ENCODE assay signal across 20 cellular contexts in genomic region chr10:35212856-35213255, GRCh38.
DNase-seq lines count a peak whose midpoint lies in the region; ATAC-seq and TF ChIP-seq lines count a peak whose summit lies in the region.
"Had no signal": no experiment of that assay in that cellular context is flagged by ENCODE, and none has a peak within 500 bp of the region (broad histone marks: within the 10 kb centered on the region; RNA-seq: fewer than 3 reads in every experiment).

No MANE protein-coding gene starts in this region.

- intact Hi-C loops in transverse colon (cut with DNase I; ENCODE audit: low total_unique reads): no loop called here

- peaks cover 24% of the 10 kb centered on the region for H3K4me1 Mint-ChIP-seq in chondrocyte (ENCODE audit: low read depth)

- in situ Hi-C loops in transverse colon (cut with MboI; ENCODE audit: low pct_ligation_motif_present in 1 of 4, low pct_unique_long_range_greater_than_20kb in 1 of 4, low sequenced_read_pairs in 3 of 4): loop anchor here in 2 of 4 donors (5.0 to 25.0 kb wide), 3 partner anchors 88 to 226 kb away; partner anchors contain the start of gene CREM (in 1 of the 2)

- no peaks in the 10 kb centered on the region for H3K36me3 ChIP-seq in transverse colon

- no peaks in the 10 kb centered on the region for H3K27me3 ChIP-seq in transverse colon
- H3K27me3 ChIP-seq: hepatocyte had no signal

- no peak for TF ChIP-seq EP300 in transverse colon (IDR thresholded peaks at IDR 0.05; ENCODE audit: low read depth)

- no peaks in the 10 kb centered on the region for H3K9me3 ChIP-seq in transverse colon
- H3K9me3 ChIP-seq: SK-N-SH had no signal

- no peak for ATAC-seq in stimulated activated naive CD8-positive, alpha-beta T cell treated with anti-CD3 and anti-CD28 coated beads, Interleukin-15, Interleukin-2, amounts not matched to agents 100 U/mL and 50 U/mL, for 24 hours
- ATAC-seq: GM12878 had no signal

- H3K4me1 ChIP-seq in transverse colon: peaks cover 0 to 12% (median 0%) of the 10 kb centered on the region in 4 donors

- no peak for TF ChIP-seq POLR2A in transverse colon (IDR thresholded peaks at IDR 0.05)

- peak overlapping the region; percentile 63 for H3K4me3 Mint-ChIP-seq in chondrocyte (ENCODE audit: unreplicated experiment)
- H3K4me3 Mint-ChIP-seq: activated CD4-positive, alpha-beta memory T cell treated with anti-CD3 and anti-CD28 coated beads, Interleukin-2, amount 10 ng/mL, durations not matched to agents 7 days and 5 days; activated naive CD8-positive, alpha-beta T cell had no signal

- no peak for TF ChIP-seq CTCF in chondrocyte (IDR thresholded peaks at IDR 0.05)
- no peak for TF ChIP-seq CTCF in transverse colon (IDR thresholded peaks at IDR 0.05)

- no peak overlapping the region for H3K4me3 ChIP-seq in transverse colon
- H3K4me3 ChIP-seq: GM12878, hepatocyte had no signal

- peaks cover 5% of the 10 kb centered on the region for H3K36me3 Mint-ChIP-seq in chondrocyte (ENCODE audit: low read depth)

- 80 to 82% methylated on average over 2 to 6 of the region's 6 CpGs for WGBS in transverse colon (ENCODE audit: low coverage in 1 of 2), 2 donors

- peak overlapping the region; percentile 89 for H3K27ac Mint-ChIP-seq in chondrocyte (ENCODE audit: unreplicated experiment)
- H3K27ac Mint-ChIP-seq: activated CD4-positive, alpha-beta memory T cell treated with anti-CD3 and anti-CD28 coated beads, Interleukin-2, amount 10 ng/mL, durations not matched to agents 7 days and 5 days; activated naive CD8-positive, alpha-beta T cell had no signal

- DNase-seq in NCI-H2227 (lab: John Stamatoyannopoulos, UW; ENCODE audit: unreplicated experiment): peak; percentile 5
- no peak for DNase-seq in NCI-H2227 treated with DMSO at 0.1 percent for 48 hours (lab: John Stamatoyannopoulos, UW)
- DNase-seq in chondrocyte (ENCODE audit: low spot score): no peak
- peak; percentile 50 for DNase-seq in mucosa of gallbladder (ENCODE audit: low spot score)
- DNase-seq in transverse colon: peak; percentile 27
- DNase-seq in DMS 273 (lab: John Stamatoyannopoulos, UW; ENCODE audit: unreplicated experiment): no peak
- no peak for DNase-seq in NCI-H1694 treated with DMSO at 0.1 percent for 48 hours (lab: John Stamatoyannopoulos, UW)
- DNase-seq in stimulated activated naive CD8-positive, alpha-beta T cell treated with anti-CD3 and anti-CD28 coated beads, Interleukin-15, Interleukin-2, amounts not matched to agents 100 U/mL and 50 U/mL, for 24 hours: no peak
- DNase-seq: activated CD4-positive, alpha-beta memory T cell treated with anti-CD3 and anti-CD28 coated beads, Interleukin-2, amount 10 ng/mL, durations not matched to agents 7 days and 5 days; activated T-cell treated with anti-CD3 and anti-CD28 coated beads, Interleukin-2, amount 50 U/mL, for 48 hours; IMR-90; kidney glomerular epithelial cell; NCI-H2107; NCI-H748 treated with DMSO at 0.1 percent for 48 hours; SK-N-SH; stimulated activated CD4-positive, alpha-beta T cell treated with anti-CD3 and anti-CD28 coated beads, Interleukin-4, amount 100 ng/mL, for 1 hour had no signal

- H3K27me3 Mint-ChIP-seq in chondrocyte (ENCODE audit: low read depth): no peaks in the 10 kb centered on the region
- H3K27me3 Mint-ChIP-seq: activated CD4-positive, alpha-beta memory T cell treated with anti-CD3 and anti-CD28 coated beads, Interleukin-2, amount 10 ng/mL, durations not matched to agents 7 days and 5 days; activated naive CD8-positive, alpha-beta T cell had no signal

- H3K27ac ChIP-seq in transverse colon: no peak overlapping the region
- H3K27ac ChIP-seq: 22Rv1, hepatocyte had no signal

- no peaks in the 10 kb centered on the region for H3K9me3 Mint-ChIP-seq in chondrocyte (ENCODE audit: low read depth)
- H3K9me3 Mint-ChIP-seq: activated CD4-positive, alpha-beta memory T cell treated with anti-CD3 and anti-CD28 coated beads, Interleukin-2, amount 10 ng/mL, durations not matched to agents 7 days and 5 days had no signal

Comparison
In these comparisons a context has a peak if more than half of its experiments do, and no peak if none do; other contexts are left out.
1. DNase-seq: peak in NCI-H2227 (single experiment), mucosa of gallbladder (single experiment) and transverse colon (single experiment); none in NCI-H2227 treated with DMSO at 0.1 percent for 48 hours (single experiment), chondrocyte (single experiment), DMS 273 (single experiment), NCI-H1694 treated with DMSO at 0.1 percent for 48 hours (single experiment) and stimulated activated naive CD8-positive, alpha-beta T cell treated with anti-CD3 and anti-CD28 coated beads, Interleukin-15, Interleukin-2, amounts not matched to agents 100 U/mL and 50 U/mL, for 24 hours (single experiment).